ENCODE assay signal across 12 cellular contexts in genomic region chr10:970311-971149, GRCh38. TPM values are rescaled to one million over a fixed set of nuclear protein-coding genes. Genes with fewer than 3 reads are reported as not detected.
A peak's percentile ranks its signal among the peaks of the same experiment; 100 is the strongest.
DNase-seq lines count a peak whose midpoint lies in the region; ATAC-seq and TF ChIP-seq lines count a peak whose summit lies in the region.
"Had no signal": no experiment of that assay in that cellular context is flagged by ENCODE, and none has a peak within 500 bp of the region (broad histone marks: within the 10 kb centered on the region; RNA-seq: fewer than 3 reads in every experiment).

No MANE protein-coding gene starts in this region.

- no peak overlapping the region for H3K4me3 ChIP-seq in esophagus squamous epithelium

- ATAC-seq in GM18511 (IDR thresholded peaks at IDR 0.05; ENCODE audit: unreplicated experiment) (no peak), GM21723 (IDR thresholded peaks at IDR 0.05; ENCODE audit: unreplicated experiment) (no peak)
- ATAC-seq: natural killer cell; stimulated activated memory B cell treated with anti-CD40 and anti-IgM and Interleukin-4, amounts not matched to agents 10 μg/mL and 1 μg/mL and 100 μg/mL, for 72 hours had no signal

- H3K36me3 ChIP-seq in esophagus squamous epithelium = no peaks in the 10 kb centered on the region

- peaks cover 0 to 9% (median 0%) of the 10 kb centered on the region in 4 donors for H3K27me3 ChIP-seq in esophagus squamous epithelium

- intact Hi-C loops in esophagus squamous epithelium (cut with DNase I) = no loop called here
- intact Hi-C loops in posterior vena cava (cut with DNase I) = no loop called here

- H3K4me1 ChIP-seq in esophagus squamous epithelium = peaks cover 0 to 22% (median 9%) of the 10 kb centered on the region in 3 donors

- DNase-seq in DMS53 (lab: John Stamatoyannopoulos, UW) (peak; percentile 99), NCI-H2196 (lab: John Stamatoyannopoulos, UW; ENCODE audit: unreplicated experiment) (peak; percentile 69), esophagus squamous epithelium (lab: John Stamatoyannopoulos, UW) (no peak), posterior vena cava (ENCODE audit: low spot score) (peak; percentile 48), NCI-H524 treated with DMSO at 0.1 percent for 48 hours (lab: John Stamatoyannopoulos, UW) (no peak), NCI-H1048 (lab: John Stamatoyannopoulos, UW) (no peak)
- DNase-seq: DND-41, natural killer cell had no signal

- H3K9me3 ChIP-seq in esophagus squamous epithelium = no peaks in the 10 kb centered on the region

- peak overlapping the region in 3 of 4 donors; percentile 6 to 57 (median 38) for H3K27ac ChIP-seq in esophagus squamous epithelium

- no peak for TF ChIP-seq CTCF in esophagus squamous epithelium (IDR thresholded peaks at IDR 0.05)

- WGBS in esophagus squamous epithelium, 2 donors = 26 to 35% methylated on average over 14 of the region's 14 CpGs

- no peak for TF ChIP-seq POLR2A in esophagus squamous epithelium (IDR thresholded peaks at IDR 0.05)

RNA-seq across cellular contexts. Expression of gene GTPBP4, which starts 17.7 kb away (rescaled TPM):
- total RNA-seq in esophagus squamous epithelium (10 to 100 TPM; 10.2 to 35.1 (median 23.1) TPM), posterior vena cava (10 to 100 TPM; 35.3 to 42.3 TPM)

RNA-seq across cellular contexts. Expression of gene LARP4B, which starts 39.0 kb away (rescaled TPM):
- total RNA-seq in esophagus squamous epithelium (10 to 100 TPM; 32.7 to 75.5 (median 63.4) TPM), posterior vena cava (10 to 100 TPM; 49.6 to 57.8 TPM)

RNA-seq across cellular contexts. Expression of gene IDI2, which starts 55.1 kb away (rescaled TPM):
- total RNA-seq in esophagus squamous epithelium (not detected), posterior vena cava (not detected)
- total RNA-seq: natural killer cell, RPMI7951 had no signal

Comparison
In these comparisons a context has a peak if more than half of its experiments do, and no peak if none do; other contexts are left out.
1. DNase-seq: peak in DMS53 (single experiment), NCI-H2196 (single experiment) and posterior vena cava (single experiment); none in esophagus squamous epithelium (single experiment), NCI-H524 treated with DMSO at 0.1 percent for 48 hours (single experiment) and NCI-H1048 (single experiment).